29 cellular contexts compared by ENCODE assay signal in the genomic region with DNA sequence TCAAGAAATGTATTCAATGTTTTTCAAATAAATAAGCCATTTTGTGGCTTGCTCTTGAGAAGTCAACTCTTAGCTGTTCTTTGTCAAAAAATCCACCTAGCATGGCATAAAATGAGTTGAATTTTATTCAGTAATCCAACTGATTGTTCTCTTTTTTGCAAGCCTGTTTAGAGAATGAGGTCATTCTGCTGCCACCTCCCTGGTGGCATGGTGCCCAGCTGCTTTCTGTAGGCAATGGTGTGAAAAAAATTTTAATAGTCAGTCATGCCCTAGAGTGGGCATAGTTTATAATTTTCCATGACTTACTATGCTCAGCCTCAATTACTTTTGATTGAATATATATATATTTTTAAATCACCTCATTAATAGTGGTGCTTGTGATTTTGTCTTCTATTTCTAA.
DNase-seq lines count a peak whose midpoint lies in the region; ATAC-seq and TF ChIP-seq lines count a peak whose summit lies in the region.
"Had no signal": no experiment of that assay in that cellular context is flagged by ENCODE, and none has a peak within 500 bp of the region (broad histone marks: within the 10 kb centered on the region; RNA-seq: fewer than 3 reads in every experiment).

No MANE protein-coding gene starts in this region.

- H3K27ac ChIP-seq in HEK293 (ENCODE audit: extremely low read depth, low read depth, low read length), result no peak overlapping the region
- H3K27ac ChIP-seq: esophagus squamous epithelium, left lung, RWPE1, spleen, transverse colon had no signal

- H3K36me3 ChIP-seq in HEK293 (ENCODE audit: control insufficient read depth in 2 of 2, insufficient read depth in 1 of 2, low read length in 2 of 2), result no peaks in the 10 kb centered on the region
- H3K36me3 ChIP-seq: esophagus squamous epithelium, HAP-1, left lung, spleen, transverse colon had no signal

- no peak for ATAC-seq in activated CD4-positive, CD25-positive, alpha-beta regulatory T cell treated with anti-CD3 and anti-CD28 coated beads, Interleukin-2, amount 50 U/mL, for 24 hours
- ATAC-seq: HepG2, left lung, natural killer cell, SK-N-SH treated with all-trans-retinoic acid at 6 μM for 48 hours had no signal

- no peaks in the 10 kb centered on the region for H3K9me3 ChIP-seq in HEK293 (ENCODE audit: control insufficient read depth, insufficient read depth, low read depth, low read length)
- H3K9me3 ChIP-seq: esophagus squamous epithelium, HAP-1, left lung, spleen, transverse colon had no signal

- DNase-seq in NCI-H1092 treated with DMSO at 0.1 percent for 48 hours (lab: John Stamatoyannopoulos, UW) (peak; percentile 20), NCI-H1092 (lab: John Stamatoyannopoulos, UW) (no peak), cerebellar cortex (ENCODE audit: low spot score) (peak; percentile 2), myocyte (ENCODE audit: low read depth) (peak; percentile 2), DMS114 treated with DMSO at 0.1 percent for 48 hours (lab: John Stamatoyannopoulos, UW; ENCODE audit: unreplicated experiment) (no peak), cerebellar nuclear complex (lab: John Stamatoyannopoulos, UW) (no peak)
- DNase-seq: activated effector memory CD4-positive, alpha-beta T cell treated with Interleukin-2 at 50 U/mL for 16 hours; activated T-cell treated with anti-CD3 and anti-CD28 coated beads for 4 hours; AML-193; CD4-positive, alpha-beta memory T cell; DMS79; esophagus squamous epithelium; foreskin melanocyte; hippocampal formation; left lung; natural killer cell; NCI-H1105 treated with DMSO at 0.1 percent for 48 hours; NCI-H2081 treated with DMSO at 0.1 percent for 48 hours; occipital lobe; retina; spleen; T-helper 2 cell; transverse colon had no signal

- CTCF ChIA-PET in HEK293 (lab: Yijun Ruan, JAX), result interaction anchor here (1.0 kb wide), 1 partner anchor 15 kb away, joined by 3 read pairs; no protein-coding TSS in a partner anchor

- POLR2A ChIA-PET in HEK293 (lab: Yijun Ruan, JAX), result no interaction called here

- H3K4me3 ChIP-seq in HEK293 (ENCODE audit: low read depth, low read length), result no peak overlapping the region
- H3K4me3 ChIP-seq: esophagus squamous epithelium, HAP-1, left lung, spleen, transverse colon had no signal

- no peak for TF ChIP-seq CTCF in HEK293 (tag by site-specific recombination; IDR thresholded peaks at IDR 0.05)

- H3K4me1 ChIP-seq in HEK293 (ENCODE audit: control insufficient read depth, insufficient read depth, low read length), result 0 out of 2 replicates have a peak, but pooled peaks cover 4% of the 10 kb centered on the region
- H3K4me1 ChIP-seq: esophagus squamous epithelium, HAP-1, left lung, spleen, transverse colon had no signal

TF ChIP-seq in HEK293, 187 proteins besides CTCF, POLR2A, EP300 and RAD21:
- TF ChIP-seq ZNF785 (tag by site-specific recombination; IDR thresholded peaks at IDR 0.05) (no peak), FEZF1 (tag by site-specific recombination; IDR thresholded peaks at IDR 0.05) (peak; percentile 88), ZNF660 (tag by site-specific recombination; IDR thresholded peaks at IDR 0.05) (peak; percentile 49; the same call in 1 of the 2 replicates)

Comparison
In these comparisons a context has a peak if more than half of its experiments do, and no peak if none do; other contexts are left out.
1. DNase-seq: peak in NCI-H1092 treated with DMSO at 0.1 percent for 48 hours (single experiment), cerebellar cortex (single experiment) and myocyte (single experiment); none in NCI-H1092 (single experiment), DMS114 treated with DMSO at 0.1 percent for 48 hours (single experiment) and cerebellar nuclear complex (0 of 2).